ENCODE assay signal across 1 cellular context in genomic region chr6:165686966-165687365, GRCh38.
TF ChIP-seq lines count a peak whose summit lies in the region.

No MANE protein-coding gene starts in this region.

TF ChIP-seq in K562, 482 proteins besides CTCF, POLR2A, EP300 and RAD21 (continued from another document):
- TF ChIP-seq ARID3A (IDR thresholded peaks at IDR 0.05; ENCODE audit: borderline replicate concordance, low read depth, low read length) = no peak
- no peak for TF ChIP-seq ZNF274 (IDR thresholded peaks at IDR 0.05; ENCODE audit: borderline replicate concordance, low read depth, low read length)
- no peak for TF ChIP-seq ZNF124 (CRISPR knock-in tag; IDR thresholded peaks at IDR 0.05)
- no peak for TF ChIP-seq PHF8 (IDR thresholded peaks at IDR 0.05; ENCODE audit: borderline replicate concordance, low read length)
- no peak for TF ChIP-seq KDM4B (IDR thresholded peaks at IDR 0.05; ENCODE audit: borderline replicate concordance in 2 of 2, low read depth in 1 of 2)
- TF ChIP-seq ZBTB9 (CRISPR knock-in tag; IDR thresholded peaks at IDR 0.05) = no peak
